Comparison of ENCODE assay signal across 21 cellular contexts in the genomic region with DNA sequence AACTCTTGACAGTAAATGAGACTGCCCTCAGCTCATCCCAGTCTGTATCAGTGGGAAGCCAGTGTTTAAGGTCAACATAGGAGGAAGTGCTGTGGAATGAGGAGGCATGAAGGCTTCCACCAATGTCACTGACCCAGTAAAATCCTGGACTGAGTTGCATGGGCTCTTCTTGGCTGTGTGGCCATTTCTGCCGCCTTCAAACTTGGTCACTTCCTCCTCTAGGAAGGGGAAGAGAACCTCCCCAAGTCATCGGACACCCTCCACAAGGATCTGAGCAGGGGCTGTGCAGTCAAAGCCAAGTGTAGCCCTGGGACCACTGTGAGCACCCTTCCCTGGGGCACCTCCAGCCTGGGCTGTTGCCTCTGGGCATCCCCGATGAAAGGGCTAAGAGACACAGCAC. TPM values are rescaled to one million over a fixed set of nuclear protein-coding genes. Genes with fewer than 3 reads are reported as not detected.
DNase-seq lines count a peak whose midpoint lies in the region; ATAC-seq, FAIRE-seq and TF ChIP-seq lines count a peak whose summit lies in the region.
"Had no signal": no experiment of that assay in that cellular context is flagged by ENCODE, and none has a peak within 500 bp of the region (broad histone marks: within the 10 kb centered on the region; RNA-seq: fewer than 3 reads in every experiment).

No MANE protein-coding gene starts in this region.

- H3K4me3 Mint-ChIP-seq in activated CD4-positive, alpha-beta T cell treated with anti-CD3 and anti-CD28 coated beads for 36 hours = no peak overlapping the region

- DNase-seq in activated CD4-positive, alpha-beta T cell treated with anti-CD3 and anti-CD28 coated beads for 36 hours = no peak
- no peak for DNase-seq in activated CD4-positive, alpha-beta T cell treated with anti-CD3 and anti-CD28 coated beads for 48 hours
- no peak for DNase-seq in Peyer's patch
- no peak for DNase-seq in effector memory CD4-positive, alpha-beta T cell
- peak; percentile 46 for DNase-seq in osteoblast (ENCODE audit: insufficient read length, low spot score, missing footprints)
- DNase-seq in activated CD4-positive, CD25-positive, alpha-beta regulatory T cell treated with anti-CD3 and anti-CD28 coated beads, Interleukin-2, amount 50 U/mL, for 72 hours = no peak
- no peak for DNase-seq in HEK293T (ENCODE audit: extremely low spot score)
- DNase-seq in urothelium cell line (ENCODE audit: low spot score) = no peak
- DNase-seq: activated gamma-delta T cell treated with Interleukin-2 at 50 U/mL for 16 hours, body of pancreas, dermis blood vessel endothelial cell, H7, NCI-H748 treated with DMSO at 0.1 percent for 48 hours, PC-3, trophoblast cell had no signal

- peaks cover 4% of the 10 kb centered on the region for H3K9me3 Mint-ChIP-seq in activated CD4-positive, alpha-beta T cell treated with anti-CD3 and anti-CD28 coated beads for 36 hours (ENCODE audit: low read depth)

- no peaks in the 10 kb centered on the region for H3K27me3 ChIP-seq in Peyer's patch
- no peaks in the 10 kb centered on the region for H3K27me3 ChIP-seq in effector memory CD4-positive, alpha-beta T cell (replicated peaks; ENCODE audit: control insufficient read depth, insufficient read depth, low read length, poor library complexity, severe bottlenecking)
- no peaks in the 10 kb centered on the region for H3K27me3 ChIP-seq in osteoblast (ENCODE audit: insufficient read depth, low read length)
- H3K27me3 ChIP-seq: body of pancreas had no signal

- H3K79me2 ChIP-seq in osteoblast (ENCODE audit: insufficient read depth, low read length) = peaks cover 5% of the 10 kb centered on the region

- H3K9me3 ChIP-seq in Peyer's patch = no peaks in the 10 kb centered on the region
- no peaks in the 10 kb centered on the region for H3K9me3 ChIP-seq in effector memory CD4-positive, alpha-beta T cell (ENCODE audit: control insufficient read depth, low read length)
- H3K9me3 ChIP-seq in osteoblast (ENCODE audit: low read depth, low read length) = no peaks in the 10 kb centered on the region
- H3K9me3 ChIP-seq: A549 had no signal

- H2AFZ ChIP-seq in osteoblast (ENCODE audit: low read length) = no peak overlapping the region

- intact Hi-C loops in activated CD4-positive, alpha-beta T cell treated with anti-CD3 and anti-CD28 coated beads for 36 hours (cut with DNase I, micrococcal nuclease) = no loop called here

- H3K27ac ChIP-seq in Peyer's patch (peak overlapping the region; percentile 56 to 80 (median 68)), osteoblast (ENCODE audit: low read depth, low read length) (no peak overlapping the region)
- H3K27ac ChIP-seq in effector memory CD4-positive, alpha-beta T cell (ENCODE audit: insufficient read depth, low read length, poor library complexity, severe bottlenecking) = peak overlapping the region; percentile 89
- H3K27ac ChIP-seq: A549, body of pancreas, C4-2B, KMS-11 had no signal

- H3K4me1 ChIP-seq in Peyer's patch (peaks cover 0 to 30% (median 21%) of the 10 kb centered on the region in 4 donors), osteoblast (ENCODE audit: insufficient read depth, low read length) (peaks cover 42% of the 10 kb centered on the region)
- peaks cover 64% of the 10 kb centered on the region for H3K4me1 ChIP-seq in effector memory CD4-positive, alpha-beta T cell (ENCODE audit: control insufficient read depth, insufficient read depth, low read length, poor library complexity, severe bottlenecking)
- H3K4me1 ChIP-seq: A549, body of pancreas had no signal

- no peaks in the 10 kb centered on the region for H4K20me1 ChIP-seq in osteoblast (ENCODE audit: insufficient read depth, low read length)

- TF ChIP-seq CTCF in Peyer's patch (IDR thresholded peaks at IDR 0.05) (no peak), osteoblast (IDR thresholded peaks at IDR 0.05; ENCODE audit: extremely low read depth, low read depth, low read length) (no peak)

- H3K36me3 Mint-ChIP-seq in activated CD4-positive, alpha-beta T cell treated with anti-CD3 and anti-CD28 coated beads for 36 hours (ENCODE audit: low read depth) = peaks cover 39% of the 10 kb centered on the region

- H3K36me3 ChIP-seq in Peyer's patch (peaks cover 0 to 12% (median 0%) of the 10 kb centered on the region in 3 donors), osteoblast (ENCODE audit: insufficient read depth, low read length) (peaks cover 19% of the 10 kb centered on the region)
- peaks cover 4% of the 10 kb centered on the region for H3K36me3 ChIP-seq in effector memory CD4-positive, alpha-beta T cell (ENCODE audit: control insufficient read depth, insufficient read depth, low read length)

- H3K4me2 ChIP-seq in osteoblast (ENCODE audit: insufficient read depth, low read length) = no peak overlapping the region
- H3K4me2 ChIP-seq: A549, KMS-11 had no signal

- no peak for FAIRE-seq in urothelium cell line (lab: Jason Lieb, UNC)
- FAIRE-seq: A549 had no signal

- ATAC-seq in activated CD4-positive, alpha-beta T cell treated with anti-CD3 and anti-CD28 coated beads for 36 hours = no peak
- ATAC-seq: A549; body of pancreas; esophagus mucosa; naive thymus-derived CD8-positive, alpha-beta T cell; PC-3 had no signal

- no peaks in the 10 kb centered on the region for H3K27me3 Mint-ChIP-seq in activated CD4-positive, alpha-beta T cell treated with anti-CD3 and anti-CD28 coated beads for 36 hours
- H3K27me3 Mint-ChIP-seq: naive thymus-derived CD8-positive, alpha-beta T cell had no signal

- peak overlapping the region; percentile 53 for H3K27ac Mint-ChIP-seq in activated CD4-positive, alpha-beta T cell treated with anti-CD3 and anti-CD28 coated beads for 36 hours

- POLR2A ChIA-PET in activated CD4-positive, alpha-beta T cell treated with anti-CD3 and anti-CD28 coated beads for 36 hours (lab: Charles Lee) = no interaction called here
- POLR2A ChIA-PET in HEK293T (lab: Yijun Ruan, JAX) = no interaction called here

- no peak overlapping the region for H3K4me3 ChIP-seq in Peyer's patch
- no peak overlapping the region for H3K4me3 ChIP-seq in effector memory CD4-positive, alpha-beta T cell (ENCODE audit: insufficient read depth, low read depth, low read length, poor library complexity, severe bottlenecking)
- no peak overlapping the region for H3K4me3 ChIP-seq in osteoblast (ENCODE audit: insufficient read depth, low read length)
- H3K4me3 ChIP-seq: A549, body of pancreas had no signal

- no peak for TF ChIP-seq POLR2A in Peyer's patch (IDR thresholded peaks at IDR 0.05)

- H3K4me1 Mint-ChIP-seq in activated CD4-positive, alpha-beta T cell treated with anti-CD3 and anti-CD28 coated beads for 36 hours = peaks cover 67% of the 10 kb centered on the region

- CTCF ChIA-PET in activated CD4-positive, alpha-beta T cell treated with anti-CD3 and anti-CD28 coated beads for 36 hours (lab: Charles Lee) = interaction anchor here (1.0 kb wide), 1 partner anchor 11 kb away, joined by 3 read pairs; the partner anchor contains the start of gene GPR68
- CTCF ChIA-PET in HEK293T (lab: Yijun Ruan, JAX) = no interaction called here

TF ChIP-seq in HEK293T, 16 proteins besides CTCF, POLR2A, EP300 and RAD21:
- no peak for TF ChIP-seq HDGF (IDR thresholded peaks at IDR 0.05; ENCODE audit: borderline replicate concordance)
- TF ChIP-seq TARDBP (IDR thresholded peaks at IDR 0.05) = no peak
- TF ChIP-seq NFRKB (IDR thresholded peaks at IDR 0.05) = no peak
- TF ChIP-seq BHLHE40 (IDR thresholded peaks at IDR 0.05; ENCODE audit: borderline replicate concordance) = no peak
- no peak for TF ChIP-seq FOXA1 (IDR thresholded peaks at IDR 0.05)
- no peak for TF ChIP-seq FOXM1 (IDR thresholded peaks at IDR 0.05; ENCODE audit: borderline replicate concordance)
- TF ChIP-seq ARNT (IDR thresholded peaks at IDR 0.05) = no peak
- no peak for TF ChIP-seq ELF4 (IDR thresholded peaks at IDR 0.05)
- no peak for TF ChIP-seq L3MBTL2 (conservative IDR thresholded peaks at IDR 0.05)
- TF ChIP-seq, protein P1, sequence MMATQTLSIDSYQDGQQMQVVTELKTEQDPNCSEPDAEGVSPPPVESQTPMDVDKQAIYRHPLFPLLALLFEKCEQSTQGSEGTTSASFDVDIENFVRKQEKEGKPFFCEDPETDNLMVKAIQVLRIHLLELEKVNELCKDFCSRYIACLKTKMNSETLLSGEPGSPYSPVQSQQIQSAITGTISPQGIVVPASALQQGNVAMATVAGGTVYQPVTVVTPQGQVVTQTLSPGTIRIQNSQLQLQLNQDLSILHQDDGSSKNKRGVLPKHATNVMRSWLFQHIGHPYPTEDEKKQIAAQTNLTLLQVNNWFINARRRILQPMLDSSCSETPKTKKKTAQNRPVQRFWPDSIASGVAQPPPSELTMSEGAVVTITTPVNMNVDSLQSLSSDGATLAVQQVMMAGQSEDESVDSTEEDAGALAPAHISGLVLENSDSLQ (IDR thresholded peaks at IDR 0.05) = no peak
- no peak for TF ChIP-seq SP1 (IDR thresholded peaks at IDR 0.05)
- no peak for TF ChIP-seq CTBP1 (IDR thresholded peaks at IDR 0.05; ENCODE audit: borderline replicate concordance)
- TF ChIP-seq FOXK2 (IDR thresholded peaks at IDR 0.05) = no peak
- no peak for TF ChIP-seq SUZ12 (IDR thresholded peaks at IDR 0.05)
- no peak for TF ChIP-seq ZNF384 (IDR thresholded peaks at IDR 0.05)
- TF ChIP-seq LEF1 (IDR thresholded peaks at IDR 0.05; ENCODE audit: borderline replicate concordance) = no peak

RNA-seq across cellular contexts. Expression of gene GPR68, which starts 11.9 kb away (rescaled TPM):
- 10 to 100 TPM in 1 of 2 experiments, 1 to 10 TPM in 1; 9.4 to 11.2 TPM for total RNA-seq in activated CD4-positive, alpha-beta T cell treated with anti-CD3 and anti-CD28 coated beads for 36 hours
- total RNA-seq in Peyer's patch = 1 to 10 TPM in 2 of 4 donors, not detected in 2; 1.5 to 1.7 TPM
- 8.0 and 8.5 TPM in 2 replicates for total RNA-seq in osteoblast
- total RNA-seq: SK-MEL-5 had no signal
